In genomic region chr12:112230136-112230535, GRCh38 we compare ENCODE assay signal across 9 cellular contexts.
"Had no signal": no experiment of that assay in that cellular context is flagged by ENCODE, and none has a peak within 500 bp of the region (broad histone marks: within the 10 kb centered on the region; RNA-seq: fewer than 3 reads in every experiment).

No MANE protein-coding gene starts in this region.

- FAIRE-seq: K562 had no signal

- H3K4me1 ChIP-seq: HAP-1 had no signal

- DNase-seq: GM23248, GOT3, H7, HFFc6, IMR-90 had no signal

- H3K9ac ChIP-seq: GM23248 had no signal

- H3K9me3 Mint-ChIP-seq: HFFc6 had no signal

- H3K4me3 ChIP-seq: GM23248, HAP-1, K562 had no signal

- H3K4me3 Mint-ChIP-seq: HFFc6 had no signal

- H2AFZ ChIP-seq: GM23248 had no signal

- ATAC-seq: HCT116, K562 had no signal

- H3K27ac ChIP-seq: GM23248, HL-60 had no signal

- H3K27ac Mint-ChIP-seq: HFFc6 had no signal

- H3K9me3 ChIP-seq: HAP-1 had no signal
